In genomic region chr7:85031475-85031874, GRCh38 we compare ENCODE assay signal across 19 cellular contexts.
DNase-seq lines count a peak whose midpoint lies in the region; ATAC-seq, FAIRE-seq and TF ChIP-seq lines count a peak whose summit lies in the region.
"Had no signal": no experiment of that assay in that cellular context is flagged by ENCODE, and none has a peak within 500 bp of the region (broad histone marks: within the 10 kb centered on the region; RNA-seq: fewer than 3 reads in every experiment).

No MANE protein-coding gene starts in this region.

- WGBS in esophagus muscularis mucosa: 83% methylated on average over 3 of the region's 3 CpGs

- no peaks in the 10 kb centered on the region for H3K4me1 ChIP-seq in esophagus muscularis mucosa
- H3K4me1 ChIP-seq: A549; BE2C; BLaER1 treated with 17β-estradiol and CSF1 and Interleukin-3, amounts not matched to agents 10 nM and 100 nM had no signal

- DNase-seq in H54 (ENCODE audit: insufficient read length, low spot score) (no peak), SK-N-MC (ENCODE audit: low read depth, low spot score) (no peak), mesothelial cell of epicardium (ENCODE audit: low spot score in 2 of 2, unreplicated experiment in 2 of 2) (no peak), EL (no peak), esophagus muscularis mucosa (ENCODE audit: extremely low spot score) (no peak), GM19239 (ENCODE audit: insufficient read length, low spot score) (no peak)
- DNase-seq: 8988T; BE2C; CD4-positive, alpha-beta T cell; CD8-positive, alpha-beta memory T cell; DMS 273 treated with DMSO at 0.1 percent for 48 hours; GOT3; H7 had no signal

- intact Hi-C loops in esophagus muscularis mucosa (cut with DNase I): no loop called here

- H3K36me3 ChIP-seq in SK-N-MC (ENCODE audit: insufficient read depth, low read length) (no peaks in the 10 kb centered on the region), esophagus muscularis mucosa (no peaks in the 10 kb centered on the region)
- H3K36me3 ChIP-seq: BE2C; BLaER1 treated with 17β-estradiol and CSF1 and Interleukin-3, amounts not matched to agents 10 nM and 100 nM had no signal

- H3K27me3 ChIP-seq in esophagus muscularis mucosa: no peaks in the 10 kb centered on the region
- H3K27me3 ChIP-seq: BE2C; BLaER1 treated with 17β-estradiol and CSF1 and Interleukin-3, amounts not matched to agents 10 nM and 100 nM had no signal

- H3K9ac ChIP-seq in SK-N-MC (ENCODE audit: insufficient read length): peak overlapping the region; percentile 2
- H3K9ac ChIP-seq: BLaER1 treated with 17β-estradiol and CSF1 and Interleukin-3, amounts not matched to agents 10 nM and 100 nM had no signal

- peaks cover 31% of the 10 kb centered on the region for H3K36me3 Mint-ChIP-seq in mesothelial cell of epicardium
- H3K36me3 Mint-ChIP-seq: CD14-positive monocyte; CD8-positive, alpha-beta memory T cell had no signal

- H3K27ac ChIP-seq in SK-N-MC (no peak overlapping the region), esophagus muscularis mucosa (replicated peaks in 1 of 4) (no peak overlapping the region)
- H3K27ac ChIP-seq: A549; BLaER1 treated with 17β-estradiol and CSF1 and Interleukin-3, amounts not matched to agents 10 nM and 100 nM had no signal

- TF ChIP-seq EP300 in esophagus muscularis mucosa (IDR thresholded peaks at IDR 0.05): no peak

- ATAC-seq in GM19452 (IDR thresholded peaks at IDR 0.05; ENCODE audit: unreplicated experiment): no peak

- FAIRE-seq in H54 (lab: Jason Lieb, UNC) (peak; percentile 33), GM19239 (lab: Jason Lieb, UNC) (no peak)
- FAIRE-seq: A549, D721Med, GM12892 had no signal

- peaks cover 41% of the 10 kb centered on the region for H3K4me1 Mint-ChIP-seq in mesothelial cell of epicardium
- H3K4me1 Mint-ChIP-seq: CD14-positive monocyte; CD8-positive, alpha-beta memory T cell had no signal

- no peak overlapping the region for H3K4me3 Mint-ChIP-seq in mesothelial cell of epicardium
- H3K4me3 Mint-ChIP-seq: CD14-positive monocyte; CD4-positive, alpha-beta T cell; CD8-positive, alpha-beta memory T cell had no signal

- H3K27ac Mint-ChIP-seq in mesothelial cell of epicardium: peak overlapping the region; percentile 95
- H3K27ac Mint-ChIP-seq: CD14-positive monocyte; CD4-positive, alpha-beta T cell; CD8-positive, alpha-beta memory T cell had no signal

- H3K9me3 ChIP-seq in SK-N-MC (ENCODE audit: low read depth, low read length): no peaks in the 10 kb centered on the region
- no peaks in the 10 kb centered on the region for H3K9me3 ChIP-seq in esophagus muscularis mucosa
- H3K9me3 ChIP-seq: A549; BE2C; BLaER1 treated with 17β-estradiol and CSF1 and Interleukin-3, amounts not matched to agents 10 nM and 100 nM had no signal

- no peak for TF ChIP-seq POLR2A in H54 (IDR thresholded peaks at IDR 0.05; ENCODE audit: low read depth, low read length)
- no peak for TF ChIP-seq POLR2A in esophagus muscularis mucosa (IDR thresholded peaks at IDR 0.05; ENCODE audit: low read depth)

- H3K4me3 ChIP-seq in SK-N-MC (no peak overlapping the region), esophagus muscularis mucosa (no peak overlapping the region)
- H3K4me3 ChIP-seq: A549; BLaER1 treated with 17β-estradiol and CSF1 and Interleukin-3, amounts not matched to agents 10 nM and 100 nM had no signal

- no peaks in the 10 kb centered on the region for H3K27me3 Mint-ChIP-seq in mesothelial cell of epicardium (ENCODE audit: low read depth)
- H3K27me3 Mint-ChIP-seq: CD8-positive, alpha-beta memory T cell had no signal

- H3K9me3 Mint-ChIP-seq in mesothelial cell of epicardium: no peaks in the 10 kb centered on the region
- H3K9me3 Mint-ChIP-seq: CD14-positive monocyte; CD4-positive, alpha-beta T cell had no signal

- TF ChIP-seq CTCF in mesothelial cell of epicardium (IDR thresholded peaks at IDR 0.05; ENCODE audit: unreplicated experiment): no peak
- TF ChIP-seq CTCF in esophagus muscularis mucosa (IDR thresholded peaks at IDR 0.05): no peak
